In genomic region chr5:60993875-60994571, GRCh38 we compare ENCODE assay signal across 19 cellular contexts. TPM values are rescaled to one million over a fixed set of nuclear protein-coding genes. Genes with fewer than 3 reads are reported as not detected.
DNase-seq lines count a peak whose midpoint lies in the region; ATAC-seq and TF ChIP-seq lines count a peak whose summit lies in the region.
"Had no signal": no experiment of that assay in that cellular context is flagged by ENCODE, and none has a peak within 500 bp of the region (broad histone marks: within the 10 kb centered on the region; RNA-seq: fewer than 3 reads in every experiment).

No MANE protein-coding gene starts in this region.

- no peak for TF ChIP-seq POLR2A in spleen (IDR thresholded peaks at IDR 0.05)

- peaks cover 0 to 10% of the 10 kb centered on the region in 2 donors for H3K9me3 ChIP-seq in ascending aorta
- H3K9me3 ChIP-seq in spleen: peaks cover 0 to 50% (median 44%) of the 10 kb centered on the region in 8 donors

- no peak for TF ChIP-seq CTCF in ascending aorta (IDR thresholded peaks at IDR 0.05)
- TF ChIP-seq CTCF in spleen (IDR thresholded peaks at IDR 0.05 in 8 of 11, conservative IDR thresholded peaks at IDR 0.05 in 3 of 11): no peak

- H3K27ac ChIP-seq in ascending aorta (peak overlapping the region; percentile 37 to 65), spleen (no peak overlapping the region)
- H3K27ac ChIP-seq: HL-60 had no signal

- ATAC-seq in left ventricle myocardium superior (peak; percentile 91), HG02852 (IDR thresholded peaks at IDR 0.05; ENCODE audit: unreplicated experiment) (no peak)
- ATAC-seq: Panc1 had no signal

- H3K4me3 ChIP-seq in ascending aorta (no peak overlapping the region), spleen (no peak overlapping the region)

- H3K4me1 ChIP-seq in ascending aorta: peaks cover 0 to 31% of the 10 kb centered on the region in 2 donors
- H3K4me1 ChIP-seq in spleen: no peaks in the 10 kb centered on the region

- DNase-seq in NCI-H748 (lab: John Stamatoyannopoulos, UW; ENCODE audit: unreplicated experiment) (peak; percentile 16), NCI-H748 treated with DMSO at 0.1 percent for 48 hours (lab: John Stamatoyannopoulos, UW) (no peak), ascending aorta (ENCODE audit: low spot score in 2 of 2) (no peak), left ventricle myocardium superior (peak; percentile 55), spleen (peak; percentile 66), GDM1 (lab: John Stamatoyannopoulos, UW) (no peak), mucosa of gallbladder (ENCODE audit: low spot score) (no peak)
- DNase-seq: 8988T, DMS79 treated with DMSO at 0.1 percent for 48 hours, H7, HFFc6, MM.1S, NCI-H1048, NCI-H1417 treated with DMSO at 0.1 percent for 48 hours, NCI-H187, NCI-H774 had no signal

- intact Hi-C loops in ascending aorta (cut with DNase I): no loop called here
- intact Hi-C loops in left ventricle myocardium superior (cut with micrococcal nuclease): no loop called here
- intact Hi-C loops in spleen (cut with DNase I; ENCODE audit: low total_unique reads): no loop called here

- H3K36me3 ChIP-seq in ascending aorta (no peaks in the 10 kb centered on the region), spleen (peaks cover 0 to 18% (median 5%) of the 10 kb centered on the region in 6 donors)

- WGBS in spleen, 5 donors: 84 to 91% (median 88%) methylated on average over 7 to 11 of the region's 11 CpGs

- H3K27me3 ChIP-seq in ascending aorta (no peaks in the 10 kb centered on the region), spleen (replicated peaks in 1 of 7) (no peaks in the 10 kb centered on the region)

RNA-seq across cellular contexts. Expression of gene NDUFAF2, which starts 49.0 kb away (rescaled TPM):
- total RNA-seq in ascending aorta: 38.3 TPM
- 36.1 TPM for total RNA-seq in left ventricle myocardium superior
- 10 to 100 TPM in 5 of 7 donors, 1 to 10 TPM in 2; 3.2 to 14.4 (median 12.3) TPM for total RNA-seq in spleen
- polyA plus RNA-seq in spleen: 10 to 100 TPM; 29.0 to 40.5 (median 29.6) TPM
- total RNA-seq in mucosa of gallbladder: 14.4 TPM

RNA-seq across cellular contexts. Expression of gene ERCC8, which starts 49.2 kb away (rescaled TPM):
- total RNA-seq in ascending aorta (2.3 TPM), left ventricle myocardium superior (5.2 TPM), spleen (10 to 100 TPM in 6 of 7 donors, 1 to 10 TPM in 1; 8.6 to 18.9 (median 13.4) TPM), mucosa of gallbladder (5.7 TPM)
- polyA plus RNA-seq in spleen: 1 to 10 TPM; 4.3 to 5.7 (median 4.7) TPM

Comparison
In these comparisons a context has a peak if more than half of its experiments do, and no peak if none do; other contexts are left out.
1. DNase-seq: peak in NCI-H748 (single experiment), left ventricle myocardium superior (single experiment) and spleen (single experiment); none in NCI-H748 treated with DMSO at 0.1 percent for 48 hours (single experiment), ascending aorta (0 of 2), GDM1 (single experiment) and mucosa of gallbladder (single experiment).
2. H3K27ac ChIP-seq: peak in ascending aorta (2 of 2); none in spleen (0 of 8).